In genomic region chr1:44810762-44811105, GRCh38 we compare ENCODE assay signal across 10 cellular contexts. TPM values are rescaled to one million over a fixed set of nuclear protein-coding genes. Genes with fewer than 3 reads are reported as not detected.
DNase-seq lines count a peak whose midpoint lies in the region; ATAC-seq, FAIRE-seq and TF ChIP-seq lines count a peak whose summit lies in the region.
"Not testable (repeated sequence)": the region's sequence is repeated elsewhere in the genome, so short reads cannot be mapped to it uniquely, and the experiment has no call there.
"Had no signal": no experiment of that assay in that cellular context is flagged by ENCODE, and none has a peak within 500 bp of the region (broad histone marks: within the 10 kb centered on the region; RNA-seq: fewer than 3 reads in every experiment).

No MANE protein-coding gene starts in this region.

- not testable (repeated sequence) for TF ChIP-seq POLR2A in endothelial cell of umbilical vein (IDR thresholded peaks at IDR 0.05; ENCODE audit: low read depth, low read length)

- H3K9me3 ChIP-seq in AG04450 (ENCODE audit: control insufficient read depth, insufficient read depth, low read length); KOPT-K1 (ENCODE audit: insufficient read depth, low read length, poor library complexity, severe bottlenecking); ascending aorta; endothelial cell of umbilical vein (replicated peaks; ENCODE audit: control insufficient read depth, insufficient read depth, low read length); liver (ENCODE audit: control insufficient read depth in 4 of 4, low read length in 3 of 4); osteoblast (ENCODE audit: low read depth, low read length); subcutaneous abdominal adipose tissue (ENCODE audit: control insufficient read depth in 5 of 5, low read length in 5 of 5): not testable (repeated sequence)

- H3K27ac ChIP-seq in AG04450 (ENCODE audit: low read depth, low read length) (peak overlapping the region; percentile 32), KOPT-K1 (ENCODE audit: low read depth, low read length, poor library complexity, severe bottlenecking) (peak overlapping the region; percentile 99), ascending aorta (peak overlapping the region; percentile 99), endothelial cell of umbilical vein (ENCODE audit: insufficient read depth, low read depth, low read length) (peak overlapping the region; percentile 100), liver (ENCODE audit: low read depth in 1 of 2, low read length in 2 of 2) (peak overlapping the region; percentile 95 to 98), osteoblast (ENCODE audit: low read depth, low read length) (peak overlapping the region; percentile 99), subcutaneous abdominal adipose tissue (ENCODE audit: low read depth, low read length) (peak overlapping the region; percentile 97)

- H3K4me2 ChIP-seq in endothelial cell of umbilical vein (ENCODE audit: insufficient read depth, low read length) (peak overlapping the region; percentile 71), osteoblast (ENCODE audit: insufficient read depth, low read length) (peak overlapping the region; percentile 56)

- peak overlapping the region; percentile 99 for H3K27ac Mint-ChIP-seq in activated CD8-positive, alpha-beta T cell treated with anti-CD3 and anti-CD28 coated beads for 36 hours

- POLR2A ChIA-PET in AG04450 (lab: Yijun Ruan, JAX): interaction anchor here (3.3 kb wide), 1 partner anchor 10 kb away, joined by 18 read pairs; the partner anchor contains the start of gene PLK3
- POLR2A ChIA-PET in activated CD8-positive, alpha-beta T cell treated with anti-CD3 and anti-CD28 coated beads for 36 hours (lab: Charles Lee): interaction anchor here (1.1 to 12.0 kb wide), 8 partner anchors 9 to 88 kb away, joined by 4 to 214 read pairs (median 76); partner anchors contain the start of genes BEST4, PLK3, RNU5D-1 and RPS8
- POLR2A ChIA-PET in endothelial cell of umbilical vein (lab: Charles Lee): interaction anchor here (4.3 kb wide), 2 partner anchors 10 kb away, joined by 75 to 97 read pairs; partner anchors contain the start of gene PLK3

- H3K9me1 ChIP-seq in endothelial cell of umbilical vein (replicated peaks; ENCODE audit: control insufficient read depth, extremely low read depth, insufficient read depth, low read length): not testable (repeated sequence)

- H3K9ac ChIP-seq in endothelial cell of umbilical vein (replicated peaks; ENCODE audit: extremely low read depth, insufficient read depth, low read length) (peak overlapping the region; percentile 99), subcutaneous abdominal adipose tissue (ENCODE audit: low read length in 5 of 5) (peak overlapping the region in 1 of 5 donors; percentile 91)
- H3K9ac ChIP-seq in liver (ENCODE audit: low read depth in 1 of 2, low read length in 2 of 2): not testable (repeated sequence)

- peaks cover 30% of the 10 kb centered on the region for H3K36me3 Mint-ChIP-seq in activated CD8-positive, alpha-beta T cell treated with anti-CD3 and anti-CD28 coated beads for 36 hours (ENCODE audit: low read depth)

- H3K4me3 ChIP-seq in AG04450 (ENCODE audit: low read depth, low read length); liver (ENCODE audit: low read depth in 1 of 3, low read length in 3 of 3); osteoblast (ENCODE audit: insufficient read depth, low read length): not testable (repeated sequence)
- H3K4me3 ChIP-seq in ascending aorta (peak overlapping the region; percentile 20 to 38), endothelial cell of umbilical vein (replicated peaks in 1 of 3; ENCODE audit: insufficient read depth in 1 of 3, low read depth in 1 of 3, low read length in 3 of 3) (peak overlapping the region in 1 of 3 experiments; percentile 50), subcutaneous abdominal adipose tissue (ENCODE audit: low read depth in 1 of 5, low read length in 5 of 5) (peak overlapping the region in 1 of 5 donors; percentile 55)

- TF ChIP-seq RAD21 in liver (IDR thresholded peaks at IDR 0.05): not testable (repeated sequence)

- peaks cover 28% of the 10 kb centered on the region for H3K79me2 ChIP-seq in endothelial cell of umbilical vein (ENCODE audit: control insufficient read depth, insufficient read depth, low read length)
- peaks cover 18% of the 10 kb centered on the region for H3K79me2 ChIP-seq in osteoblast (ENCODE audit: insufficient read depth, low read length)

- ATAC-seq in activated CD8-positive, alpha-beta T cell treated with anti-CD3 and anti-CD28 coated beads for 36 hours: not testable (repeated sequence)

- peaks cover 72% of the 10 kb centered on the region for H3K4me1 Mint-ChIP-seq in activated CD8-positive, alpha-beta T cell treated with anti-CD3 and anti-CD28 coated beads for 36 hours (ENCODE audit: low read depth)

- H3K27me3 ChIP-seq in AG04450 (ENCODE audit: control insufficient read depth, insufficient read depth, low read length); ascending aorta; endothelial cell of umbilical vein (ENCODE audit: control insufficient read depth in 2 of 2, insufficient read depth in 2 of 2, low read length in 2 of 2); liver (ENCODE audit: control insufficient read depth in 4 of 4, insufficient read depth in 4 of 4, low read length in 3 of 4); osteoblast (ENCODE audit: insufficient read depth, low read length); subcutaneous abdominal adipose tissue (ENCODE audit: control insufficient read depth in 5 of 5, insufficient read depth in 4 of 5, low read length in 5 of 5): not testable (repeated sequence)

- H3K4me3 Mint-ChIP-seq in activated CD8-positive, alpha-beta T cell treated with anti-CD3 and anti-CD28 coated beads for 36 hours: peak overlapping the region; percentile 55

- not testable (repeated sequence) for DNase-seq in AG04450 (ENCODE audit: low read depth, low spot score); activated CD8-positive, alpha-beta T cell treated with anti-CD3 and anti-CD28 coated beads for 36 hours; ascending aorta (ENCODE audit: low spot score in 2 of 2); endothelial cell of umbilical vein (ENCODE audit: low read depth, low spot score)
- peak; percentile 75 for DNase-seq in osteoblast (ENCODE audit: insufficient read length, low spot score, missing footprints)

- not testable (repeated sequence) for H2AFZ ChIP-seq in endothelial cell of umbilical vein (ENCODE audit: low read depth, low read length); osteoblast (ENCODE audit: low read length)

- intact Hi-C loops in activated CD8-positive, alpha-beta T cell treated with anti-CD3 and anti-CD28 coated beads for 36 hours (cut with micrococcal nuclease); ascending aorta (cut with DNase I): not testable (repeated sequence)
- intact Hi-C loops in endothelial cell of umbilical vein (cut with micrococcal nuclease): loop anchor here (1.0 kb wide), 1 partner anchor 9 kb away; no protein-coding TSS in a partner anchor

- not testable (repeated sequence) for BruUV-seq in endothelial cell of umbilical vein (replicated peaks; lab: Mats Ljungman, UMichigan)

- not testable (repeated sequence) for TF ChIP-seq CTCF in AG04450 (IDR thresholded peaks at IDR 0.05; ENCODE audit: low read depth, low read length); activated CD8-positive, alpha-beta T cell treated with anti-CD3 and anti-CD28 coated beads for 36 hours (IDR thresholded peaks at IDR 0.05); ascending aorta (IDR thresholded peaks at IDR 0.05); endothelial cell of umbilical vein (IDR thresholded peaks at IDR 0.05; ENCODE audit: extremely low read depth in 1 of 2, insufficient read depth in 1 of 2, low read depth in 1 of 2, low read length in 2 of 2); liver (IDR thresholded peaks at IDR 0.05; ENCODE audit: low read depth, low read length, missing input control); osteoblast (IDR thresholded peaks at IDR 0.05; ENCODE audit: extremely low read depth, low read depth, low read length)

- not testable (repeated sequence) for H3K36me3 ChIP-seq in KOPT-K1 (ENCODE audit: insufficient read depth, low read length); liver (ENCODE audit: control insufficient read depth in 4 of 4, insufficient read depth in 3 of 4, low read depth in 1 of 4, low read length in 3 of 4)
- H3K36me3 ChIP-seq in ascending aorta: peaks cover 16 to 31% of the 10 kb centered on the region in 2 donors
- H3K36me3 ChIP-seq in endothelial cell of umbilical vein (ENCODE audit: control insufficient read depth in 2 of 2, extremely low read depth in 1 of 2, insufficient read depth in 2 of 2, low read length in 2 of 2): peaks cover 5 to 15% of the 10 kb centered on the region in 2 experiments
- H3K36me3 ChIP-seq in osteoblast (ENCODE audit: insufficient read depth, low read length): peaks cover 36% of the 10 kb centered on the region
- H3K36me3 ChIP-seq in subcutaneous abdominal adipose tissue (ENCODE audit: control insufficient read depth in 5 of 5, insufficient read depth in 5 of 5, low read length in 5 of 5): peaks cover 0 to 14% (median 10%) of the 10 kb centered on the region in 5 donors

- H3K9me3 Mint-ChIP-seq in activated CD8-positive, alpha-beta T cell treated with anti-CD3 and anti-CD28 coated beads for 36 hours: not testable (repeated sequence)

- WGBS in liver: 96% methylated on average over 4 of the region's 4 CpGs

- not testable (repeated sequence) for H3K27me3 Mint-ChIP-seq in activated CD8-positive, alpha-beta T cell treated with anti-CD3 and anti-CD28 coated beads for 36 hours

- CTCF ChIA-PET in AG04450 (lab: Charles Lee) (interaction anchor here (0.6 to 0.7 kb wide), 2 partner anchors 11 to 91 kb away, joined by 5 read pairs; partner anchors contain the start of gene PLK3), endothelial cell of umbilical vein (lab: Charles Lee) (interaction anchor here (3.0 kb wide), 1 partner anchor 11 kb away, joined by 50 read pairs; the partner anchor contains the start of gene PLK3)
- CTCF ChIA-PET in activated CD8-positive, alpha-beta T cell treated with anti-CD3 and anti-CD28 coated beads for 36 hours (lab: Charles Lee): interaction anchor here (0.7 to 4.4 kb wide), 3 partner anchors 12 to 225 kb away, joined by 3 to 51 read pairs (median 22); partner anchors contain the start of genes PLK3 and RNU5D-1

- H4K20me1 ChIP-seq in endothelial cell of umbilical vein (replicated peaks; ENCODE audit: control insufficient read depth, extremely low read depth, insufficient read depth, low read length); osteoblast (ENCODE audit: insufficient read depth, low read length): not testable (repeated sequence)

- H3K4me1 ChIP-seq in ascending aorta (peaks cover 45 to 61% of the 10 kb centered on the region in 2 donors), endothelial cell of umbilical vein (ENCODE audit: control insufficient read depth, extremely low read depth, insufficient read depth, low read length) (peaks cover 66% of the 10 kb centered on the region), liver (ENCODE audit: control insufficient read depth in 4 of 4, insufficient read depth in 4 of 4, low read length in 3 of 4) (peaks cover 19 to 58% (median 46%) of the 10 kb centered on the region in 4 donors), osteoblast (ENCODE audit: insufficient read depth, low read length) (peaks cover 84% of the 10 kb centered on the region), subcutaneous abdominal adipose tissue (ENCODE audit: control insufficient read depth in 5 of 5, insufficient read depth in 5 of 5, low read length in 5 of 5) (peaks cover 29 to 82% (median 71%) of the 10 kb centered on the region in 5 donors)

- dilution Hi-C loops in endothelial cell of umbilical vein (cut with MboI; ENCODE audit: extremely low pct_ligation_motif_present, low sequenced_read_pairs): not testable (repeated sequence)

- FAIRE-seq in endothelial cell of umbilical vein (lab: Jason Lieb, UNC): not testable (repeated sequence)

RNA-seq across cellular contexts. Expression of gene BTBD19, which starts 2.4 kb away (rescaled TPM):
- polyA plus RNA-seq in AG04450 (2011; rRNA removed): 6.9 and 7.3 TPM in 2 replicates
- polyA minus RNA-seq in AG04450 (2011; rRNA and poly(A)+ RNA removed): 5.0 and 10.7 TPM in 2 replicates
- 1 to 10 TPM; 4.8 to 5.6 TPM for total RNA-seq in activated CD8-positive, alpha-beta T cell treated with anti-CD3 and anti-CD28 coated beads for 36 hours
- total RNA-seq in ascending aorta: 15.1 TPM
- total RNA-seq in endothelial cell of umbilical vein: 69.9 and 72.5 TPM in 2 replicates
- polyA plus RNA-seq in endothelial cell of umbilical vein: 97.9 and 115 TPM in 2 replicates
- 24.1 and 36.0 TPM in 2 replicates for polyA plus RNA-seq in endothelial cell of umbilical vein (2011; cell fraction: cytosol; rRNA removed)
- 280 and 331 TPM in 2 replicates for polyA plus RNA-seq in endothelial cell of umbilical vein (2011; cell fraction: nucleus; rRNA removed)
- polyA plus RNA-seq in endothelial cell of umbilical vein (2012): 20.8 and 28.6 TPM in 2 replicates
- 50.7 and 56.2 TPM in 2 replicates for polyA minus RNA-seq in endothelial cell of umbilical vein
- not detected for polyA minus RNA-seq in endothelial cell of umbilical vein (2011; cell fraction: cytosol; rRNA and poly(A)+ RNA removed)
- 88.6 and 106 TPM in 2 replicates for polyA minus RNA-seq in endothelial cell of umbilical vein (2011; cell fraction: nucleus; rRNA and poly(A)+ RNA removed)
- 1 to 10 TPM; 1.3 to 3.1 TPM for total RNA-seq in liver
- 1 to 10 TPM; 2.5 to 2.7 TPM for polyA plus RNA-seq in liver
- 21.4 and 23.6 TPM in 2 replicates for total RNA-seq in osteoblast

RNA-seq across cellular contexts. Expression of gene DYNLT4, which starts 3.6 kb away (rescaled TPM):
- polyA plus RNA-seq in AG04450 (2011; rRNA removed): not detected in 2 replicates
- not detected in 2 replicates for polyA minus RNA-seq in AG04450 (2011; rRNA and poly(A)+ RNA removed)
- 1 to 10 TPM in 1 of 2 experiments, under 1 TPM in 1; 0.36 to 1.1 TPM for total RNA-seq in activated CD8-positive, alpha-beta T cell treated with anti-CD3 and anti-CD28 coated beads for 36 hours
- total RNA-seq in ascending aorta: not detected
- total RNA-seq in endothelial cell of umbilical vein: 0.62 and 1.1 TPM in 2 replicates
- 0.46 and 1.1 TPM in 2 replicates for polyA plus RNA-seq in endothelial cell of umbilical vein
- 0.19 and 0.28 TPM in 2 replicates for polyA plus RNA-seq in endothelial cell of umbilical vein (2011; cell fraction: cytosol; rRNA removed)
- polyA plus RNA-seq in endothelial cell of umbilical vein (2011; cell fraction: nucleus; rRNA removed): 0.64 and 0.65 TPM in 2 replicates
- 0.30 and 0.33 TPM in 2 replicates for polyA plus RNA-seq in endothelial cell of umbilical vein (2012)
- polyA minus RNA-seq in endothelial cell of umbilical vein: 0.28 and 0.83 TPM in 2 replicates
- polyA minus RNA-seq in endothelial cell of umbilical vein (2011; cell fraction: cytosol; rRNA and poly(A)+ RNA removed): not detected
- 6.7 TPM in 1 of 2 replicates, not detected in the other for polyA minus RNA-seq in endothelial cell of umbilical vein (2011; cell fraction: nucleus; rRNA and poly(A)+ RNA removed)
- total RNA-seq in liver: under 1 TPM in 1 of 2 donors, not detected in 1; 0.50 TPM
- polyA plus RNA-seq in liver: under 1 TPM in 1 of 2 donors, not detected in 1; 0.29 TPM
- 0.29 and 0.36 TPM in 2 replicates for total RNA-seq in osteoblast
- total RNA-seq: cardiac muscle cell, occipital lobe had no signal

RNA-seq across cellular contexts. Expression of gene PLK3, which starts 10.6 kb away (rescaled TPM):
- polyA plus RNA-seq in AG04450 (2011; rRNA removed): 14.2 and 20.1 TPM in 2 replicates
- 17.2 and 22.6 TPM in 2 replicates for polyA minus RNA-seq in AG04450 (2011; rRNA and poly(A)+ RNA removed)
- 10 to 100 TPM; 36.4 to 36.6 TPM for total RNA-seq in activated CD8-positive, alpha-beta T cell treated with anti-CD3 and anti-CD28 coated beads for 36 hours
- total RNA-seq in ascending aorta: 107 TPM
- total RNA-seq in endothelial cell of umbilical vein: 55.0 and 60.0 TPM in 2 replicates
- polyA plus RNA-seq in endothelial cell of umbilical vein: 66.7 and 90.1 TPM in 2 replicates
- polyA plus RNA-seq in endothelial cell of umbilical vein (2011; cell fraction: cytosol; rRNA removed): 40.1 and 43.5 TPM in 2 replicates
- polyA plus RNA-seq in endothelial cell of umbilical vein (2011; cell fraction: nucleus; rRNA removed): 170 and 214 TPM in 2 replicates
- polyA plus RNA-seq in endothelial cell of umbilical vein (2012): 22.4 and 28.9 TPM in 2 replicates
- polyA minus RNA-seq in endothelial cell of umbilical vein: 42.3 and 50.8 TPM in 2 replicates
- 5.4 TPM for polyA minus RNA-seq in endothelial cell of umbilical vein (2011; cell fraction: cytosol; rRNA and poly(A)+ RNA removed)
- polyA minus RNA-seq in endothelial cell of umbilical vein (2011; cell fraction: nucleus; rRNA and poly(A)+ RNA removed): 57.2 and 80.3 TPM in 2 replicates
- total RNA-seq in liver: 1 to 10 TPM; 2.3 to 5.7 TPM
- polyA plus RNA-seq in liver: 1 to 10 TPM; 1.5 to 2.2 TPM
- total RNA-seq in osteoblast: 33.7 and 35.1 TPM in 2 replicates

RNA-seq across cellular contexts. Expression of gene BEST4, which starts 22.8 kb away (rescaled TPM):
- polyA plus RNA-seq in AG04450 (2011; rRNA removed) (0.07 and 0.17 TPM in 2 replicates), endothelial cell of umbilical vein (0.21 and 0.29 TPM in 2 replicates), liver (not detected)
- polyA minus RNA-seq in AG04450 (2011; rRNA and poly(A)+ RNA removed): not detected in 2 replicates
- 1 to 10 TPM in 1 of 2 experiments, under 1 TPM in 1; 0.87 to 1.0 TPM for total RNA-seq in activated CD8-positive, alpha-beta T cell treated with anti-CD3 and anti-CD28 coated beads for 36 hours
- total RNA-seq in ascending aorta (not detected), endothelial cell of umbilical vein (0.21 TPM in 1 of 2 replicates, not detected in the other), liver (under 1 TPM in 1 of 2 donors, not detected in 1; 0.05 TPM), osteoblast (under 0.01 TPM in 1 of 2 replicates, not detected in the other)
- polyA plus RNA-seq in endothelial cell of umbilical vein (2011; cell fraction: cytosol; rRNA removed): 0.04 and 0.18 TPM in 2 replicates
- 1.5 and 2.3 TPM in 2 replicates for polyA plus RNA-seq in endothelial cell of umbilical vein (2011; cell fraction: nucleus; rRNA removed)
- 0.13 and 0.19 TPM in 2 replicates for polyA plus RNA-seq in endothelial cell of umbilical vein (2012)
- 0.23 TPM in 1 of 2 replicates, not detected in the other for polyA minus RNA-seq in endothelial cell of umbilical vein
- not detected for polyA minus RNA-seq in endothelial cell of umbilical vein (2011; cell fraction: cytosol; rRNA and poly(A)+ RNA removed)
- polyA minus RNA-seq in endothelial cell of umbilical vein (2011; cell fraction: nucleus; rRNA and poly(A)+ RNA removed): 0.38 TPM in 1 of 2 replicates, not detected in the other

RNA-seq across cellular contexts. Expression of gene PTCH2, which starts 32.3 kb away (rescaled TPM):
- polyA plus RNA-seq in AG04450 (2011; rRNA removed): 0.20 and 0.36 TPM in 2 replicates
- polyA minus RNA-seq in AG04450 (2011; rRNA and poly(A)+ RNA removed): 0.43 and 0.69 TPM in 2 replicates
- total RNA-seq in activated CD8-positive, alpha-beta T cell treated with anti-CD3 and anti-CD28 coated beads for 36 hours: under 1 TPM; 0.13 to 0.97 TPM
- total RNA-seq in ascending aorta: not detected
- total RNA-seq in endothelial cell of umbilical vein: 1.8 and 1.9 TPM in 2 replicates
- polyA plus RNA-seq in endothelial cell of umbilical vein: 1.8 and 2.6 TPM in 2 replicates
- 0.44 and 0.72 TPM in 2 replicates for polyA plus RNA-seq in endothelial cell of umbilical vein (2011; cell fraction: cytosol; rRNA removed)
- 3.4 and 4.5 TPM in 2 replicates for polyA plus RNA-seq in endothelial cell of umbilical vein (2011; cell fraction: nucleus; rRNA removed)
- 0.37 and 0.43 TPM in 2 replicates for polyA plus RNA-seq in endothelial cell of umbilical vein (2012)
- polyA minus RNA-seq in endothelial cell of umbilical vein: 0.96 and 2.1 TPM in 2 replicates
- not detected for polyA minus RNA-seq in endothelial cell of umbilical vein (2011; cell fraction: cytosol; rRNA and poly(A)+ RNA removed)
- polyA minus RNA-seq in endothelial cell of umbilical vein (2011; cell fraction: nucleus; rRNA and poly(A)+ RNA removed): 1.5 and 2.1 TPM in 2 replicates
- under 1 TPM; 0.14 to 0.17 TPM for total RNA-seq in liver
- polyA plus RNA-seq in liver: under 1 TPM; 0.15 to 0.24 TPM
- total RNA-seq in osteoblast: 0.29 and 0.36 TPM in 2 replicates

Comparison
In these comparisons a context has a peak if more than half of its experiments do, and no peak if none do; other contexts are left out.
1. H3K27ac ChIP-seq: peak in every context shown above with its lines; median percentile 100 in endothelial cell of umbilical vein; 99 in KOPT-K1; 99 in ascending aorta; 99 in osteoblast; 97 in subcutaneous abdominal adipose tissue; 96 in liver; 32 in AG04450.